Comparison of ENCODE assay signal across 8 cellular contexts in genomic region chr22:42959472-42960145, GRCh38. TPM values are rescaled to one million over a fixed set of nuclear protein-coding genes. Genes with fewer than 3 reads are reported as not detected.
A peak's percentile ranks its signal among the peaks of the same experiment; 100 is the strongest.
DNase-seq lines count a peak whose midpoint lies in the region; ATAC-seq, FAIRE-seq and TF ChIP-seq lines count a peak whose summit lies in the region.

No MANE protein-coding gene starts in this region.

- TF ChIP-seq CTCF in A549 (IDR thresholded peaks at IDR 0.05) = no peak

- H3K9me3 Mint-ChIP-seq in activated naive CD8-positive, alpha-beta T cell treated with anti-CD3 and anti-CD28 coated beads for 36 hours = no peaks in the 10 kb centered on the region
- no peaks in the 10 kb centered on the region for H3K9me3 Mint-ChIP-seq in stimulated activated effector memory CD8-positive, alpha-beta T cell treated with anti-CD3 and anti-CD28 coated beads, Interleukin-12 subunit alpha, Interleukin-12 subunit beta, amount 100 ng/mL, for 72 hours
- H3K9me3 Mint-ChIP-seq in activated CD4-positive, alpha-beta memory T cell treated with anti-CD3 and anti-CD28 coated beads, Interleukin-2, amount 10 ng/mL, durations not matched to agents 7 days and 5 days = no peaks in the 10 kb centered on the region

- no peak for TF ChIP-seq RAD21 in A549 (conservative IDR thresholded peaks at IDR 0.05 in 1 of 2, IDR thresholded peaks at IDR 0.05 in 1 of 2)

- peak overlapping the region; percentile 70 for H3K4me3 Mint-ChIP-seq in activated naive CD8-positive, alpha-beta T cell treated with anti-CD3 and anti-CD28 coated beads for 36 hours
- no peak overlapping the region for H3K4me3 Mint-ChIP-seq in stimulated activated effector memory CD8-positive, alpha-beta T cell treated with anti-CD3 and anti-CD28 coated beads, Interleukin-12 subunit alpha, Interleukin-12 subunit beta, amount 100 ng/mL, for 72 hours
- H3K4me3 Mint-ChIP-seq in activated CD4-positive, alpha-beta memory T cell treated with anti-CD3 and anti-CD28 coated beads, Interleukin-2, amount 10 ng/mL, durations not matched to agents 7 days and 5 days = no peak overlapping the region

- DNase-seq in A549 (ENCODE audit: low read depth in 1 of 2, low spot score in 1 of 2) (peak; percentile 43 to 79), HTR-8/SVneo (ENCODE audit: insufficient read length, low spot score) (peak; percentile 65), frontal cortex (ENCODE audit: low spot score in 2 of 2) (no peak), DMS114 treated with DMSO at 0.1 percent for 48 hours (lab: John Stamatoyannopoulos, UW; ENCODE audit: unreplicated experiment) (no peak)
- no peak for DNase-seq in activated naive CD8-positive, alpha-beta T cell treated with anti-CD3 and anti-CD28 coated beads for 36 hours
- DNase-seq in stimulated activated effector memory CD8-positive, alpha-beta T cell treated with anti-CD3 and anti-CD28 coated beads, Interleukin-12 subunit alpha, Interleukin-12 subunit beta, amount 100 ng/mL, for 72 hours (ENCODE audit: low spot score in 2 of 2) = no peak
- DNase-seq in activated CD4-positive, alpha-beta memory T cell treated with anti-CD3 and anti-CD28 coated beads, Interleukin-2, amount 10 ng/mL, durations not matched to agents 7 days and 5 days = no peak

- no peak for FAIRE-seq in A549 (lab: Jason Lieb, UNC)
- FAIRE-seq in HTR-8/SVneo (lab: Jason Lieb, UNC) = peak; percentile 28
- FAIRE-seq in frontal cortex (lab: Jason Lieb, UNC) = no peak

- H3K9me3 ChIP-seq in A549 (no peaks in the 10 kb centered on the region), iPS-20b (ENCODE audit: insufficient read depth, low read depth, low read length) (no peaks in the 10 kb centered on the region)

- H3K27ac ChIP-seq in A549 (peak overlapping the region; percentile 88 to 92), iPS-20b (ENCODE audit: low read length) (no peak overlapping the region)

- H3K4me3 ChIP-seq in A549 (peak overlapping the region; percentile 46), iPS-20b (ENCODE audit: low read length) (no peak overlapping the region)

- no peak for TF ChIP-seq POLR2A in A549 (IDR thresholded peaks at IDR 0.05; ENCODE audit: low read length)

- H3K36me3 ChIP-seq in iPS-20b (ENCODE audit: insufficient read depth, low read depth, low read length) = no peaks in the 10 kb centered on the region

- peak overlapping the region; percentile 11; the same call in 1 of the 2 replicates for H3K9ac ChIP-seq in iPS-20b (ENCODE audit: low read depth, low read length)

- H3K27me3 ChIP-seq in iPS-20b (ENCODE audit: insufficient read depth, low read length) = no peaks in the 10 kb centered on the region

- H3K4me1 ChIP-seq in A549 = peaks cover 59% of the 10 kb centered on the region
- H3K4me1 ChIP-seq in iPS-20b (ENCODE audit: insufficient read depth, low read length) = peaks cover 36% of the 10 kb centered on the region

- peak overlapping the region; percentile 69 for H3K27ac Mint-ChIP-seq in activated naive CD8-positive, alpha-beta T cell treated with anti-CD3 and anti-CD28 coated beads for 36 hours
- peak overlapping the region; percentile 51 for H3K27ac Mint-ChIP-seq in stimulated activated effector memory CD8-positive, alpha-beta T cell treated with anti-CD3 and anti-CD28 coated beads, Interleukin-12 subunit alpha, Interleukin-12 subunit beta, amount 100 ng/mL, for 72 hours
- no peak overlapping the region for H3K27ac Mint-ChIP-seq in activated CD4-positive, alpha-beta memory T cell treated with anti-CD3 and anti-CD28 coated beads, Interleukin-2, amount 10 ng/mL, durations not matched to agents 7 days and 5 days

- CTCF ChIA-PET in A549 (lab: Yijun Ruan, JAX) = interaction anchor here (0.5 to 1.6 kb wide), 6 partner anchors 20 to 338 kb away, joined by 3 to 4 read pairs (median 4); no protein-coding TSS in a partner anchor
- CTCF ChIA-PET in activated CD4-positive, alpha-beta memory T cell treated with anti-CD3 and anti-CD28 coated beads, Interleukin-2, amount 10 ng/mL, durations not matched to agents 7 days and 5 days (lab: Charles Lee) = no interaction called here

- POLR2A ChIA-PET in A549 (lab: Yijun Ruan, JAX) = interaction anchor here (0.6 kb wide), 2 partner anchors 12 to 38 kb away, joined by 3 read pairs; no protein-coding TSS in a partner anchor
- POLR2A ChIA-PET in activated CD4-positive, alpha-beta memory T cell treated with anti-CD3 and anti-CD28 coated beads, Interleukin-2, amount 10 ng/mL, durations not matched to agents 7 days and 5 days (lab: Charles Lee) = interaction anchor here (1.2 kb wide), 1 partner anchor 9 kb away, joined by 3 read pairs; no protein-coding TSS in a partner anchor

- TF ChIP-seq EP300 in A549 (IDR thresholded peaks at IDR 0.05) = no peak

- H3K4me1 Mint-ChIP-seq in activated naive CD8-positive, alpha-beta T cell treated with anti-CD3 and anti-CD28 coated beads for 36 hours = peaks cover 67% of the 10 kb centered on the region
- peaks cover 57% of the 10 kb centered on the region for H3K4me1 Mint-ChIP-seq in stimulated activated effector memory CD8-positive, alpha-beta T cell treated with anti-CD3 and anti-CD28 coated beads, Interleukin-12 subunit alpha, Interleukin-12 subunit beta, amount 100 ng/mL, for 72 hours
- H3K4me1 Mint-ChIP-seq in activated CD4-positive, alpha-beta memory T cell treated with anti-CD3 and anti-CD28 coated beads, Interleukin-2, amount 10 ng/mL, durations not matched to agents 7 days and 5 days = peaks cover 52% of the 10 kb centered on the region

- 16% methylated on average over 13 of the region's 13 CpGs for WGBS in A549 (ENCODE audit: missing lambda C conversion rate)

- peak overlapping the region; percentile 79 for H3K4me2 ChIP-seq in A549

- peak; percentile 90 to 91 for ATAC-seq in A549
- ATAC-seq in stimulated activated effector memory CD8-positive, alpha-beta T cell treated with anti-CD3 and anti-CD28 coated beads, Interleukin-12 subunit alpha, Interleukin-12 subunit beta, amount 100 ng/mL, for 72 hours = no peak

- H3K27me3 Mint-ChIP-seq in activated naive CD8-positive, alpha-beta T cell treated with anti-CD3 and anti-CD28 coated beads for 36 hours = no peaks in the 10 kb centered on the region
- H3K27me3 Mint-ChIP-seq in activated CD4-positive, alpha-beta memory T cell treated with anti-CD3 and anti-CD28 coated beads, Interleukin-2, amount 10 ng/mL, durations not matched to agents 7 days and 5 days = no peaks in the 10 kb centered on the region

- peaks cover 29% of the 10 kb centered on the region for H3K36me3 Mint-ChIP-seq in activated naive CD8-positive, alpha-beta T cell treated with anti-CD3 and anti-CD28 coated beads for 36 hours
- H3K36me3 Mint-ChIP-seq in stimulated activated effector memory CD8-positive, alpha-beta T cell treated with anti-CD3 and anti-CD28 coated beads, Interleukin-12 subunit alpha, Interleukin-12 subunit beta, amount 100 ng/mL, for 72 hours = no peaks in the 10 kb centered on the region
- H3K36me3 Mint-ChIP-seq in activated CD4-positive, alpha-beta memory T cell treated with anti-CD3 and anti-CD28 coated beads, Interleukin-2, amount 10 ng/mL, durations not matched to agents 7 days and 5 days (ENCODE audit: low read depth) = peaks cover 12% of the 10 kb centered on the region

TF ChIP-seq in A549, 52 proteins besides CTCF, POLR2A, EP300 and RAD21 (continues in another document):
- TF ChIP-seq CEBPB (IDR thresholded peaks at IDR 0.05) (peak in 1 of 2 experiments; percentile 70; a peak in 2 of 4 replicates), PBX3 (IDR thresholded peaks at IDR 0.05) (0 out of 2 replicates have a peak, but pooled peaks have one; percentile 24), FOSB (CRISPR knock-in tag; IDR thresholded peaks at IDR 0.05) (no peak), REST (IDR thresholded peaks at IDR 0.05) (no peak), JUN (IDR thresholded peaks at IDR 0.05) (0 out of 5 replicates have a peak, but pooled peaks of 1 of the 2 experiments have one; percentile 47)

RNA-seq across cellular contexts. Expression of gene PACSIN2, which starts 55.3 kb away (rescaled TPM):
- 76.5 and 94.0 TPM in 2 replicates for polyA plus RNA-seq in A549 (2011; rRNA removed)
- polyA plus RNA-seq in A549 (2012; cell fraction: cytosol; rRNA removed) = 68.9 and 75.1 TPM in 2 replicates
- polyA plus RNA-seq in A549 (2012; cell fraction: nucleus; rRNA removed) = 75.5 and 83.5 TPM in 2 replicates
- 60.2 to 63.4 TPM (median 60.3 TPM) in 3 replicates for polyA plus RNA-seq in A549 (2017; fragmentation: RNase III; extraction: RNeasy Plus Mini Kit Qiagen cat#74134 plus additional on column Dnase treatment)
- 36.2 and 36.7 TPM in 2 replicates for polyA minus RNA-seq in A549 (2011; rRNA and poly(A)+ RNA removed)
- total RNA-seq in activated naive CD8-positive, alpha-beta T cell treated with anti-CD3 and anti-CD28 coated beads for 36 hours = 10 to 100 TPM; 30.2 to 34.6 TPM
- 10 to 100 TPM; 33.5 to 35.1 TPM for total RNA-seq in activated CD4-positive, alpha-beta memory T cell treated with anti-CD3 and anti-CD28 coated beads, Interleukin-2, amount 10 ng/mL, durations not matched to agents 7 days and 5 days
- total RNA-seq in frontal cortex = 24.5 TPM

Comparison
In these comparisons a context has a peak if more than half of its experiments do, and no peak if none do; other contexts are left out.
1. DNase-seq: peak in A549 (2 of 2) and HTR-8/SVneo (single experiment); none in activated naive CD8-positive, alpha-beta T cell treated with anti-CD3 and anti-CD28 coated beads for 36 hours (single experiment), stimulated activated effector memory CD8-positive, alpha-beta T cell treated with anti-CD3 and anti-CD28 coated beads, Interleukin-12 subunit alpha, Interleukin-12 subunit beta, amount 100 ng/mL, for 72 hours (0 of 2), activated CD4-positive, alpha-beta memory T cell treated with anti-CD3 and anti-CD28 coated beads, Interleukin-2, amount 10 ng/mL, durations not matched to agents 7 days and 5 days (single experiment), frontal cortex (0 of 2) and DMS114 treated with DMSO at 0.1 percent for 48 hours (single experiment).